In genomic region chr4:74023709-74024108, GRCh38 we compare ENCODE assay signal across 13 cellular contexts. TPM values are rescaled to one million over a fixed set of nuclear protein-coding genes. Genes with fewer than 3 reads are reported as not detected.
DNase-seq lines count a peak whose midpoint lies in the region; ATAC-seq and TF ChIP-seq lines count a peak whose summit lies in the region.
"Had no signal": no experiment of that assay in that cellular context is flagged by ENCODE, and none has a peak within 500 bp of the region (broad histone marks: within the 10 kb centered on the region; RNA-seq: fewer than 3 reads in every experiment).

No MANE protein-coding gene starts in this region.

- WGBS in transverse colon (ENCODE audit: low coverage in 1 of 2), 2 donors = 59 to 60% methylated on average over 2 of the region's 2 CpGs

- in situ Hi-C loops in transverse colon (cut with MboI; ENCODE audit: low pct_ligation_motif_present in 1 of 4, low pct_unique_long_range_greater_than_20kb in 1 of 4, low sequenced_read_pairs in 3 of 4) = no loop called here

- peak; percentile 97 for ATAC-seq in left colon
- ATAC-seq: HCT116 had no signal

- H3K27ac ChIP-seq in muscle layer of duodenum (ENCODE audit: low read length) (peak overlapping the region; percentile 52), transverse colon (peak overlapping the region; percentile 58 to 69 (median 62))

- H3K4me1 ChIP-seq in muscle layer of duodenum (ENCODE audit: control insufficient read depth in 1 of 2, insufficient read depth in 2 of 2, low read length in 2 of 2) = no peaks in the 10 kb centered on the region
- peaks cover 0 to 16% (median 6%) of the 10 kb centered on the region in 4 donors for H3K4me1 ChIP-seq in transverse colon

- DNase-seq in LoVo (ENCODE audit: low spot score) (peak; percentile 88), left colon (peak in 1 of 2 donors; percentile 30), transverse colon (no peak), cortex of kidney (lab: John Stamatoyannopoulos, UW) (no peak), C1 segment of cervical spinal cord (lab: John Stamatoyannopoulos, UW) (no peak)
- DNase-seq in activated naive CD4-positive, alpha-beta T cell treated with anti-CD3 and anti-CD28 coated beads, Interleukin-2, amount 50 U/mL, for 16 hours = no peak
- DNase-seq: CD8-positive, alpha-beta memory T cell; DMS53 had no signal

- no peak for TF ChIP-seq POLR2A in transverse colon (IDR thresholded peaks at IDR 0.05)

- TF ChIP-seq EP300 in transverse colon (IDR thresholded peaks at IDR 0.05; ENCODE audit: low read depth) = no peak

- H3K27me3 ChIP-seq in muscle layer of duodenum (ENCODE audit: low read depth, low read length) = no peaks in the 10 kb centered on the region
- no peaks in the 10 kb centered on the region for H3K27me3 ChIP-seq in transverse colon

- H3K4me3 ChIP-seq in muscle layer of duodenum (ENCODE audit: low read depth in 1 of 2, low read length in 2 of 2) (no peak overlapping the region), transverse colon (no peak overlapping the region)

- no peak for TF ChIP-seq CTCF in transverse colon (IDR thresholded peaks at IDR 0.05)

- H3K36me3 ChIP-seq in muscle layer of duodenum (ENCODE audit: control insufficient read depth in 1 of 2, insufficient read depth in 2 of 2, low read length in 2 of 2) (no peaks in the 10 kb centered on the region), transverse colon (no peaks in the 10 kb centered on the region)

- H3K9me3 ChIP-seq in muscle layer of duodenum (ENCODE audit: control insufficient read depth in 1 of 2, low read length in 2 of 2) (peaks cover 0 to 2% of the 10 kb centered on the region in 2 donors), transverse colon (no peaks in the 10 kb centered on the region)
- H3K9me3 ChIP-seq: Caco-2 had no signal

- intact Hi-C loops in left colon (cut with DNase I, micrococcal nuclease) = no loop called here
- intact Hi-C loops in transverse colon (cut with DNase I; ENCODE audit: low total_unique reads) = no loop called here

RNA-seq across cellular contexts. Expression of gene CXCL3, which starts 14.8 kb away (rescaled TPM):
- total RNA-seq in left colon (10 to 100 TPM in 1 of 2 donors, 1 to 10 TPM in 1; 3.5 to 20.8 TPM), transverse colon (1 to 10 TPM; 1.8 to 5.2 (median 5.1) TPM)
- total RNA-seq: CD8-positive, alpha-beta memory T cell had no signal

RNA-seq across cellular contexts. Expression of gene CXCL5, which starts 25.2 kb away (rescaled TPM):
- total RNA-seq in left colon (under 1 TPM in 1 of 2 donors, not detected in 1; 0.55 TPM), transverse colon (under 1 TPM in 1 of 4 donors, not detected in 3; 0.64 TPM)
- total RNA-seq: Caco-2; CD8-positive, alpha-beta memory T cell; Daoy; H4 had no signal

RNA-seq across cellular contexts. Expression of gene PPBP, which starts 35.7 kb away (rescaled TPM):
- total RNA-seq in left colon (not detected), transverse colon (not detected)
- total RNA-seq: Caco-2; CD8-positive, alpha-beta memory T cell; Daoy; H4 had no signal

RNA-seq across cellular contexts. Expression of gene PF4, which starts 41.9 kb away (rescaled TPM):
- total RNA-seq in left colon = 1 to 10 TPM in 1 of 2 donors, not detected in 1; 2.3 TPM
- not detected for total RNA-seq in transverse colon
- total RNA-seq: Caco-2; CD8-positive, alpha-beta memory T cell; Daoy; H4 had no signal
